ENCODE assay signal across 18 cellular contexts in the genomic region with DNA sequence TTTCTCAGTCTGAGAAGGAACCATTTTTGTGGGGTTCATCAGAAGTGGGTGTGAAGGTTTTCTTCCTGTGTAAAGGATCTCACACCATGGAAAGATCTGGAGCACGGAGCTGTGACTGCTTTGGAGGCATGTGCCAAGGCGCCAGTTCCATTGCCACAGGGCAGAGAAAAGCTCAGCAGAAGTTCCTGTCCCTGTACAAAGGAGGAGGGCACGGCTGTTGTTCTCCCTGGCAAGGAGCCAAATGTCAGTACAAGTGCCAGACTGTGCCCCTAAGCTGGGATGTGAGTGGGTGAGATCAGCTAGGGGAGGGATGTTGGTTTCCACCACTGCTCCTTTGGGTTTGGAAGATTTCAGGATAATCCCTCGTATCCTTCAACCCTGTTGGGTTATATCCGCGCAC.
A peak's percentile ranks its signal among the peaks of the same experiment; 100 is the strongest.
DNase-seq lines count a peak whose midpoint lies in the region; TF ChIP-seq lines count a peak whose summit lies in the region.
"Had no signal": no experiment of that assay in that cellular context is flagged by ENCODE, and none has a peak within 500 bp of the region (broad histone marks: within the 10 kb centered on the region; RNA-seq: fewer than 3 reads in every experiment).

No MANE protein-coding gene starts in this region.

- TF ChIP-seq CTCF in BE2C (IDR thresholded peaks at IDR 0.05; ENCODE audit: low read depth, low read length) (no peak), endothelial cell (IDR thresholded peaks at IDR 0.05; ENCODE audit: unreplicated experiment) (no peak)

- POLR2A ChIA-PET in activated CD4-positive, alpha-beta memory T cell treated with anti-CD3 and anti-CD28 coated beads for 36 hours (lab: Charles Lee): interaction anchor here (1.4 kb wide), 1 partner anchor 34 kb away, joined by 4 read pairs; no protein-coding TSS in a partner anchor

- H3K27ac Mint-ChIP-seq in activated CD4-positive, alpha-beta memory T cell treated with anti-CD3 and anti-CD28 coated beads for 36 hours: no peak overlapping the region
- H3K27ac Mint-ChIP-seq in endothelial cell (ENCODE audit: unreplicated experiment): no peak overlapping the region
- H3K27ac Mint-ChIP-seq in activated naive CD4-positive, alpha-beta T cell treated with anti-CD3 and anti-CD28 coated beads, Interleukin-2, amount 10 ng/mL, durations not matched to agents 7 days and 5 days: no peak overlapping the region
- H3K27ac Mint-ChIP-seq: activated T-cell treated with anti-CD3 and anti-CD28 coated beads, Interleukin-2, amount 50 U/mL, for 72 hours; natural killer cell treated with Interleukin-12 subunit alpha and Interleukin-12 subunit beta and Interleukin-15 and Interleukin-18, amount 100 ng/mL, for 72 hours; T-helper 17 cell had no signal

- no peak overlapping the region for H3K4me3 ChIP-seq in BE2C (ENCODE audit: low read depth, low read length)
- H3K4me3 ChIP-seq: adrenal gland, heart right ventricle, stomach had no signal

- H3K36me3 ChIP-seq in BE2C: no peaks in the 10 kb centered on the region
- H3K36me3 ChIP-seq: adrenal gland, heart right ventricle, stomach had no signal

- DNase-seq in BE2C: peak; percentile 30
- peak; percentile 8 for DNase-seq in H4 (ENCODE audit: low spot score)
- peak; percentile 66 for DNase-seq in NCI-H345 (lab: John Stamatoyannopoulos, UW)
- peak; percentile 32 for DNase-seq in foreskin melanocyte
- no peak for DNase-seq in stimulated activated CD4-positive, alpha-beta T cell treated with anti-CD3 and anti-CD28 coated beads, Interleukin-15, amount 100 ng/mL, for 24 hours
- no peak for DNase-seq in activated CD4-positive, alpha-beta memory T cell treated with anti-CD3 and anti-CD28 coated beads for 36 hours
- DNase-seq in endothelial cell (ENCODE audit: low spot score): no peak
- DNase-seq in activated naive CD4-positive, alpha-beta T cell treated with anti-CD3 and anti-CD28 coated beads, Interleukin-2, amount 10 ng/mL, durations not matched to agents 7 days and 5 days: no peak
- DNase-seq: activated CD4-positive, alpha-beta T cell treated with anti-CD3 and anti-CD28 coated beads for 36 hours; activated T-cell treated with anti-CD3 and anti-CD28 coated beads, Interleukin-2, amount 50 U/mL, for 72 hours; C1 segment of cervical spinal cord; heart right ventricle; left cardiac atrium; NCI-H1930; stomach; T-helper 17 cell had no signal

- H3K36me3 Mint-ChIP-seq in activated CD4-positive, alpha-beta memory T cell treated with anti-CD3 and anti-CD28 coated beads for 36 hours: no peaks in the 10 kb centered on the region
- H3K36me3 Mint-ChIP-seq in endothelial cell (ENCODE audit: low read depth, unreplicated experiment): no peaks in the 10 kb centered on the region
- no peaks in the 10 kb centered on the region for H3K36me3 Mint-ChIP-seq in activated naive CD4-positive, alpha-beta T cell treated with anti-CD3 and anti-CD28 coated beads, Interleukin-2, amount 10 ng/mL, durations not matched to agents 7 days and 5 days
- H3K36me3 Mint-ChIP-seq: natural killer cell treated with Interleukin-12 subunit alpha and Interleukin-12 subunit beta and Interleukin-15 and Interleukin-18, amount 100 ng/mL, for 72 hours had no signal

- no peaks in the 10 kb centered on the region for H3K9me3 Mint-ChIP-seq in activated CD4-positive, alpha-beta memory T cell treated with anti-CD3 and anti-CD28 coated beads for 36 hours
- H3K9me3 Mint-ChIP-seq in endothelial cell (ENCODE audit: unreplicated experiment): no peaks in the 10 kb centered on the region
- H3K9me3 Mint-ChIP-seq in activated naive CD4-positive, alpha-beta T cell treated with anti-CD3 and anti-CD28 coated beads, Interleukin-2, amount 10 ng/mL, durations not matched to agents 7 days and 5 days: no peaks in the 10 kb centered on the region
- H3K9me3 Mint-ChIP-seq: activated T-cell treated with anti-CD3 and anti-CD28 coated beads, Interleukin-2, amount 50 U/mL, for 72 hours; natural killer cell treated with Interleukin-12 subunit alpha and Interleukin-12 subunit beta and Interleukin-15 and Interleukin-18, amount 100 ng/mL, for 72 hours had no signal

- no peaks in the 10 kb centered on the region for H3K27me3 Mint-ChIP-seq in activated CD4-positive, alpha-beta memory T cell treated with anti-CD3 and anti-CD28 coated beads for 36 hours
- H3K27me3 Mint-ChIP-seq in endothelial cell (ENCODE audit: unreplicated experiment): peaks cover 2% of the 10 kb centered on the region
- H3K27me3 Mint-ChIP-seq in activated naive CD4-positive, alpha-beta T cell treated with anti-CD3 and anti-CD28 coated beads, Interleukin-2, amount 10 ng/mL, durations not matched to agents 7 days and 5 days: peaks cover 3% of the 10 kb centered on the region
- H3K27me3 Mint-ChIP-seq: activated CD4-positive, alpha-beta T cell treated with anti-CD3 and anti-CD28 coated beads for 36 hours had no signal

- H3K27me3 ChIP-seq in BE2C: peaks cover 49% of the 10 kb centered on the region
- H3K27me3 ChIP-seq: adrenal gland had no signal

- intact Hi-C loops in activated CD4-positive, alpha-beta memory T cell treated with anti-CD3 and anti-CD28 coated beads for 36 hours (cut with micrococcal nuclease): loop anchor here (5.0 kb wide), 1 partner anchor 35 kb away; no protein-coding TSS in a partner anchor

- H3K4me3 Mint-ChIP-seq in activated CD4-positive, alpha-beta memory T cell treated with anti-CD3 and anti-CD28 coated beads for 36 hours: no peak overlapping the region
- H3K4me3 Mint-ChIP-seq in endothelial cell (ENCODE audit: unreplicated experiment): no peak overlapping the region
- H3K4me3 Mint-ChIP-seq in activated naive CD4-positive, alpha-beta T cell treated with anti-CD3 and anti-CD28 coated beads, Interleukin-2, amount 10 ng/mL, durations not matched to agents 7 days and 5 days: no peak overlapping the region
- H3K4me3 Mint-ChIP-seq: activated CD4-positive, alpha-beta T cell treated with anti-CD3 and anti-CD28 coated beads for 36 hours; activated T-cell treated with anti-CD3 and anti-CD28 coated beads, Interleukin-2, amount 50 U/mL, for 72 hours; natural killer cell treated with Interleukin-12 subunit alpha and Interleukin-12 subunit beta and Interleukin-15 and Interleukin-18, amount 100 ng/mL, for 72 hours; T-helper 17 cell had no signal

- peaks cover 9% of the 10 kb centered on the region for H3K4me1 Mint-ChIP-seq in activated CD4-positive, alpha-beta memory T cell treated with anti-CD3 and anti-CD28 coated beads for 36 hours (ENCODE audit: low read depth)
- H3K4me1 Mint-ChIP-seq in endothelial cell (ENCODE audit: unreplicated experiment): peaks cover 10% of the 10 kb centered on the region
- peaks cover 6% of the 10 kb centered on the region for H3K4me1 Mint-ChIP-seq in activated naive CD4-positive, alpha-beta T cell treated with anti-CD3 and anti-CD28 coated beads, Interleukin-2, amount 10 ng/mL, durations not matched to agents 7 days and 5 days

- no peaks in the 10 kb centered on the region for H3K4me1 ChIP-seq in BE2C
- H3K4me1 ChIP-seq: adrenal gland had no signal

- H3K9me3 ChIP-seq in BE2C: no peaks in the 10 kb centered on the region
- H3K9me3 ChIP-seq: adrenal gland, heart right ventricle, stomach had no signal

- CTCF ChIA-PET in activated CD4-positive, alpha-beta memory T cell treated with anti-CD3 and anti-CD28 coated beads for 36 hours (lab: Charles Lee): interaction anchor here (0.9 to 3.6 kb wide), 4 partner anchors 34 to 89 kb away, joined by 3 to 13 read pairs (median 4); no protein-coding TSS in a partner anchor
- CTCF ChIA-PET in activated naive CD4-positive, alpha-beta T cell treated with anti-CD3 and anti-CD28 coated beads, Interleukin-2, amount 10 ng/mL, durations not matched to agents 7 days and 5 days (lab: Charles Lee): interaction anchor here (1.1 to 1.7 kb wide), 3 partner anchors 32 to 502 kb away, joined by 3 to 8 read pairs (median 4); no protein-coding TSS in a partner anchor

Comparison
In these comparisons a context has a peak if more than half of its experiments do, and no peak if none do; other contexts are left out.
1. DNase-seq: peak in BE2C (single experiment), H4 (single experiment), NCI-H345 (single experiment) and foreskin melanocyte (single experiment); none in stimulated activated CD4-positive, alpha-beta T cell treated with anti-CD3 and anti-CD28 coated beads, Interleukin-15, amount 100 ng/mL, for 24 hours (single experiment), activated CD4-positive, alpha-beta memory T cell treated with anti-CD3 and anti-CD28 coated beads for 36 hours (single experiment), endothelial cell (single experiment) and activated naive CD4-positive, alpha-beta T cell treated with anti-CD3 and anti-CD28 coated beads, Interleukin-2, amount 10 ng/mL, durations not matched to agents 7 days and 5 days (single experiment).